In genomic region chr7:112744818-112745217, GRCh38 we compare ENCODE assay signal across 27 cellular contexts.
"Had no signal": no experiment of that assay in that cellular context is flagged by ENCODE, and none has a peak within 500 bp of the region (broad histone marks: within the 10 kb centered on the region; RNA-seq: fewer than 3 reads in every experiment).

No MANE protein-coding gene starts in this region.

- DNase-seq: activated B cell treated with CpG ODN at 0.5 μM for 24 hours; activated CD4-positive, alpha-beta T cell treated with anti-CD3 and anti-CD28 coated beads for 36 hours; activated CD4-positive, alpha-beta T cell treated with anti-CD3 and anti-CD28 coated beads, Interleukin-2, amount 50 U/mL, for 4 hours; activated CD8-positive, alpha-beta memory T cell treated with anti-CD3 and anti-CD28 coated beads, Interleukin-2, amount 50 U/mL, for 48 hours; activated naive CD4-positive, alpha-beta T cell treated with anti-CD3 and anti-CD28 coated beads for 36 hours; activated naive CD8-positive, alpha-beta T cell treated with anti-CD3 and anti-CD28 coated beads, Interleukin-2, amount 10 ng/mL, durations not matched to agents 7 days and 5 days; activated T-cell treated with anti-CD3 and anti-CD28 coated beads, Interleukin-2, amount 50 U/mL, for 4 hours; amygdala; cerebellar nuclear complex; cortex of kidney; endodermal cell; glutamatergic neuron; immature natural killer cell; kidney glomerular epithelial cell; left ventricle myocardium inferior; midbrain; pancreas; psoas muscle; spleen; stimulated activated CD4-positive, alpha-beta T cell treated with anti-CD3 and anti-CD28 coated beads, Interleukin-4, amount 100 ng/mL, for 24 hours; stimulated activated naive CD4-positive, alpha-beta T cell treated with Interleukin-2 at 50 U/mL for 16 hours; T1000; upper lobe of right lung had no signal

- ATAC-seq: activated CD4-positive, alpha-beta T cell treated with anti-CD3 and anti-CD28 coated beads for 36 hours; activated T-cell treated with anti-CD3 and anti-CD28 coated beads, Interleukin-2, amount 50 U/mL, for 4 hours; pancreas; psoas muscle; upper lobe of right lung had no signal

- H3K4me2 ChIP-seq: hepatocyte had no signal

- H3K27ac ChIP-seq: epithelial cell of prostate, hepatocyte, left ventricle myocardium inferior, neutrophil, pancreas, psoas muscle, right atrium auricular region, spleen, upper lobe of right lung had no signal

- H2AFZ ChIP-seq: hepatocyte had no signal

- H3K4me3 ChIP-seq: hepatocyte, left ventricle myocardium inferior, pancreas, psoas muscle, right atrium auricular region, spleen, upper lobe of right lung had no signal

- H3K9me3 ChIP-seq: left ventricle myocardium inferior, neutrophil, pancreas, psoas muscle, right atrium auricular region, upper lobe of right lung had no signal

- H3K79me2 ChIP-seq: hepatocyte had no signal

- H3K27me3 ChIP-seq: hepatocyte, neutrophil, pancreas, right atrium auricular region, upper lobe of right lung had no signal

- H3K36me3 ChIP-seq: left ventricle myocardium inferior, neutrophil, pancreas, right atrium auricular region, spleen, upper lobe of right lung had no signal

- H3K4me1 ChIP-seq: pancreas, psoas muscle, spleen, upper lobe of right lung had no signal
